In the genomic region with DNA sequence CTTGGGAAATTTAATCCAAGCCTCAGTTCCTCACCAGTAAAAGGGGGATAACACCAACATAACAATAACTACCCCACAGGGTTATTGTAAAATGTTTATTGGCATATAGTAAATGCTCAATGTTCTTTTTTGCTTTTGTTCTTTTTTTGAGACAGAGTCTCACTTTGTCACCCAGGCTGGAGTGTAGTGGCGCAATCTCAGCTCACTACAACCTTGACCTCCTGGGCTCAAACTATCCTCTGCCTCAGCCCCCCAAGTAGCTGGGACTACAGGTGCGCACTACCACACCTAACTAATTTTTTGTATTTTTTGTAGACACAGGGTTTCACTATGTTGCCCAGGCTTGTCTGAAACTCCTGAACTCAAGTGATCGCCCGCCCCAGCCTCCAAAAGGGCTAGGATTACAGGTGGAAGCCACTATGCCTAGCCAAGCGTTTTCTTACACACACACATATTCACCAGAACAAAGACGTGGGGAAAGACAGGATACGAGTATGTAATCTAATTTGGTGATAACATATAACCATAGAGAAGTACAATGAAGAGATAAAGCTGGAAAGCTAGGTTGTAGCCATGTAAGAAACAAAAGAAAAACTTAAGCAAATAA, we compare ENCODE assay signal across 23 cellular contexts.
"Had no signal": no experiment of that assay in that cellular context is flagged by ENCODE, and none has a peak within 500 bp of the region (broad histone marks: within the 10 kb centered on the region; RNA-seq: fewer than 3 reads in every experiment).

No MANE protein-coding gene starts in this region.

- H3K27ac ChIP-seq: adrenal gland, Peyer's patch, RWPE1, WERI-Rb-1 had no signal

- H3K4me3 ChIP-seq: adrenal gland, MG63, Peyer's patch had no signal

- ATAC-seq: activated CD4-positive, CD25-positive, alpha-beta regulatory T cell treated with anti-CD3 and anti-CD28 coated beads, Interleukin-2, amount 50 U/mL, for 24 hours; activated CD8-positive, alpha-beta T cell treated with anti-CD3 and anti-CD28 coated beads for 36 hours had no signal

- H3K9me3 ChIP-seq: Peyer's patch had no signal

- H3K36me3 ChIP-seq: adrenal gland, Peyer's patch had no signal

- H3K27ac Mint-ChIP-seq: activated CD8-positive, alpha-beta T cell treated with anti-CD3 and anti-CD28 coated beads for 36 hours; activated naive CD8-positive, alpha-beta T cell treated with anti-CD3 and anti-CD28 coated beads, Interleukin-2, amount 10 ng/mL, durations not matched to agents 7 days and 5 days; T-helper 1 cell treated with Interleukin-12 subunit alpha and Interleukin-12 subunit beta and Interleukin-4 antibody, amounts not matched to agents 30 μg/mL and 1 μg/mL, for 36 hours had no signal

- H3K9me3 Mint-ChIP-seq: activated naive CD8-positive, alpha-beta T cell treated with anti-CD3 and anti-CD28 coated beads, Interleukin-2, amount 10 ng/mL, durations not matched to agents 7 days and 5 days had no signal

- FAIRE-seq: TTC549 had no signal

- H3K27me3 Mint-ChIP-seq: activated CD8-positive, alpha-beta T cell treated with anti-CD3 and anti-CD28 coated beads for 36 hours; activated naive CD8-positive, alpha-beta T cell treated with anti-CD3 and anti-CD28 coated beads, Interleukin-2, amount 10 ng/mL, durations not matched to agents 7 days and 5 days had no signal

- H3K4me3 Mint-ChIP-seq: activated CD8-positive, alpha-beta T cell treated with anti-CD3 and anti-CD28 coated beads for 36 hours; activated naive CD8-positive, alpha-beta T cell treated with anti-CD3 and anti-CD28 coated beads, Interleukin-2, amount 10 ng/mL, durations not matched to agents 7 days and 5 days; T-helper 1 cell treated with Interleukin-12 subunit alpha and Interleukin-12 subunit beta and Interleukin-4 antibody, amounts not matched to agents 30 μg/mL and 1 μg/mL, for 36 hours had no signal

- H3K27me3 ChIP-seq: adrenal gland, MG63, Peyer's patch had no signal

- DNase-seq: activated CD4-positive, alpha-beta T cell treated with anti-CD3 and anti-CD28 coated beads for 4 hours; activated CD8-positive, alpha-beta memory T cell treated with anti-CD3 and anti-CD28 coated beads, Interleukin-2, amount 50 U/mL, for 4 hours; activated CD8-positive, alpha-beta T cell treated with anti-CD3 and anti-CD28 coated beads for 36 hours; activated naive CD4-positive, alpha-beta T cell treated with anti-CD3 and anti-CD28 coated beads, Interleukin-2, amount 50 U/mL, for 16 hours; activated naive CD8-positive, alpha-beta T cell treated with anti-CD3 and anti-CD28 coated beads, Interleukin-2, amount 10 ng/mL, durations not matched to agents 7 days and 5 days; activated T-cell treated with anti-CD3 and anti-CD28 coated beads, Interleukin-2, amount 50 U/mL, for 1 hour; adrenal gland; anterior cingulate cortex; MG63; NCI-H1092 treated with DMSO at 0.1 percent for 48 hours; NCI-H1417 treated with DMSO at 0.1 percent for 48 hours; NCI-H1694; NCI-H2029; NCI-H446; NCI-H524; Peyer's patch; Right ventricle myocardium superior; T1000; WERI-Rb-1 had no signal
